Comparison of ENCODE assay signal across 34 cellular contexts in the genomic region with DNA sequence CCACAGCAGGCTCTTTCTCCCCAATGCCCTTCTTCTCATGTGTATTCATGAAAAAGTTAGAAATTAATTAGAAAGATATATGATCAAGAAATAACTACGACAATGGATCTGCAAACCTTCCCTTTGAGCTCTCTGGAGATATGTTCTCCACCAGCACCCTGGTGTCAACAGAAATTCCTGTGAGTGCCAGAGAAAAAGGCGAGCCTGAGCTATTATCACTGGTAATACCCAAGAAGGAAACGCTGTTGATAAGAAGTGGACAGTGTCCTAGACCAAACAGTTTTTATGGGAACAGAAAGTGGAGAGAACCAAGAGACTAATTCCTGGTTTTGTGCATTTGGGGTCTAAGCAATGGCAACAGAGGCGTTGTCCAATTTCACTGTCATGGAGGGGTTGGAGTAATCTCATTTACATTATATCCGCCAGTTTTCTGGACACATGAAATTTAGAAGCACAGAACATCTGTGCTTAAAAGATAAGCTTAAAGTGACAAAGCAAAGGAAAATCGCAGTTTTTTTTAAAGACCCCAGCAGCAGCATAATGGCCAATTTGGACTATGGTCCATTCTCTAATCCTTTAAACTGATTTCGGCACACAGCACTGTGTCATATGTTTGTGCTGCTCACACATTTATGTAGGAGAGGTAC.
"Had no signal": no experiment of that assay in that cellular context is flagged by ENCODE, and none has a peak within 500 bp of the region (broad histone marks: within the 10 kb centered on the region; RNA-seq: fewer than 3 reads in every experiment).

No MANE protein-coding gene starts in this region.

- H3K4me1 ChIP-seq: adrenal gland, body of pancreas, breast epithelium had no signal

- ATAC-seq: activated naive CD4-positive, alpha-beta T cell treated with anti-CD3 and anti-CD28 coated beads, Interleukin-2, amount 50 U/mL, for 72 hours; activated T-cell treated with anti-CD3 and anti-CD28 coated beads, Interleukin-2, amount 50 U/mL, for 4 hours; body of pancreas had no signal

- H3K4me3 ChIP-seq: adrenal gland, body of pancreas, breast epithelium, MG63 had no signal

- H3K27me3 ChIP-seq: adrenal gland, body of pancreas, breast epithelium, MG63 had no signal

- H3K9me3 ChIP-seq: body of pancreas, breast epithelium had no signal

- H3K36me3 ChIP-seq: adrenal gland, breast epithelium, MG63 had no signal

- H3K27ac ChIP-seq: adrenal gland, body of pancreas, breast epithelium, VCaP had no signal

- DNase-seq: activated B cell treated with CpG ODN at 0.5 μM for 24 hours; activated CD4-positive, alpha-beta memory T cell treated with anti-CD3 and anti-CD28 coated beads for 36 hours; activated CD4-positive, alpha-beta T cell treated with anti-CD3 and anti-CD28 coated beads for 4 hours; activated CD4-positive, alpha-beta T cell treated with anti-CD3 and anti-CD28 coated beads, Interleukin-2, amount 50 U/mL, for 1 hour; activated CD4-positive, CD25-positive, alpha-beta regulatory T cell treated with anti-CD3 and anti-CD28 coated beads, Interleukin-2, amount 50 U/mL, for 72 hours; activated CD8-positive, alpha-beta memory T cell treated with anti-CD3 and anti-CD28 coated beads, Interleukin-2, amount 50 U/mL, for 4 hours; activated gamma-delta T cell treated with Interleukin-2 at 50 U/mL for 16 hours; activated naive CD4-positive, alpha-beta T cell treated with anti-CD3 and anti-CD28 coated beads for 36 hours; activated T-cell treated with anti-CD3 and anti-CD28 coated beads for 4 hours; activated T-cell treated with anti-CD3 and anti-CD28 coated beads, Interleukin-2, amount 50 U/mL, for 4 hours; adrenal gland; body of pancreas; caudate nucleus; Kasumi-1; KG1; MG63; NCI-H1048; NCI-H1105 treated with DMSO at 0.1 percent for 48 hours; NCI-H1436; NCI-H1694; NCI-H1930; NCI-H2081 treated with DMSO at 0.1 percent for 48 hours; NCI-H510A; NCI-H526; NCI-H748 treated with DMSO at 0.1 percent for 48 hours; NK-92 treated with Interleukin-12 subunit alpha and Interleukin-12 subunit beta, amount 100 ng/mL, for 24 hours; Right ventricle myocardium superior; SW 1271; T-helper 1 cell; T-helper 2 cell; T-helper 9 cell had no signal
